8 cellular contexts compared by ENCODE assay signal in genomic region chr14:35683688-35684087, GRCh38.
DNase-seq lines count a peak whose midpoint lies in the region; ATAC-seq, FAIRE-seq and TF ChIP-seq lines count a peak whose summit lies in the region.
"Not testable (repeated sequence)": the region's sequence is repeated elsewhere in the genome, so short reads cannot be mapped to it uniquely, and the experiment has no call there.

No MANE protein-coding gene starts in this region.

- not testable (repeated sequence) for H2AFZ ChIP-seq in GM12878 (ENCODE audit: control insufficient read depth, low read depth, low read length)

- TF ChIP-seq POLR2A in GM12878 (IDR thresholded peaks at IDR 0.05; ENCODE audit: low read depth, low read length) = not testable (repeated sequence)

- not testable (repeated sequence) for H3K36me3 ChIP-seq in GM12878 (ENCODE audit: control insufficient read depth in 2 of 2, insufficient read depth in 2 of 2, low read length in 1 of 2)

- TF ChIP-seq CTCF in GM12878 (IDR thresholded peaks at IDR 0.05 in 2 of 3, conservative IDR thresholded peaks at IDR 0.05 in 1 of 3; ENCODE audit: control insufficient read depth in 2 of 3, extremely low read depth in 1 of 3, insufficient read depth in 1 of 3, low read depth in 3 of 3, low read length in 3 of 3) = not testable (repeated sequence)

- RAD21 ChIA-PET in GM12878 (lab: Charles Lee; ENCODE audit: unreplicated experiment) = interaction anchor here (0.8 to 4.4 kb wide), 2 partner anchors 268 to 543 kb away, joined by 3 to 32 read pairs; no protein-coding TSS in a partner anchor

- intact Hi-C loops in GM12878 (cut with micrococcal nuclease; ENCODE audit: unreplicated experiment) = loop anchor here (10.0 kb wide), 1 partner anchor 149 kb away; the partner anchor contains the start of gene INSM2

- not testable (repeated sequence) for H3K27ac ChIP-seq in GM12878 (ENCODE audit: control insufficient read depth, insufficient read depth)

- not testable (repeated sequence) for H3K27me3 ChIP-seq in GM12878 (replicated peaks in 1 of 2; ENCODE audit: control insufficient read depth in 2 of 2, insufficient read depth in 2 of 2, low read length in 1 of 2)

- not testable (repeated sequence) for TF ChIP-seq RAD21 in GM12878 (IDR thresholded peaks at IDR 0.05; ENCODE audit: insufficient read depth, low read depth, low read length)

- H4K20me1 ChIP-seq in GM12878 (ENCODE audit: control insufficient read depth, insufficient read depth) = not testable (repeated sequence)

- not testable (repeated sequence) for H3K9ac ChIP-seq in GM12878 (ENCODE audit: control insufficient read depth, insufficient read depth, low read length)

- not testable (repeated sequence) for H3K79me2 ChIP-seq in GM12878 (ENCODE audit: control insufficient read depth, insufficient read depth, low read length)

- ATAC-seq in GM18502 (IDR thresholded peaks at IDR 0.05; ENCODE audit: poor library complexity, unreplicated experiment) (peak; percentile 67), GM18870 (IDR thresholded peaks at IDR 0.05; ENCODE audit: unreplicated experiment) (peak; percentile 68), GM19372 (IDR thresholded peaks at IDR 0.05; ENCODE audit: low read depth, unreplicated experiment) (peak; percentile 56), GM21529 (IDR thresholded peaks at IDR 0.05; ENCODE audit: unreplicated experiment) (peak; percentile 75), HG02798 (IDR thresholded peaks at IDR 0.05; ENCODE audit: poor library complexity, unreplicated experiment) (peak; percentile 38), HG03095 (IDR thresholded peaks at IDR 0.05; ENCODE audit: unreplicated experiment) (peak; percentile 70), HG03469 (IDR thresholded peaks at IDR 0.05; ENCODE audit: unreplicated experiment) (peak; percentile 59), GM12878 (peak; percentile 74)

- not testable (repeated sequence) for TF ChIP-seq EP300 in GM12878 (IDR thresholded peaks at IDR 0.05; ENCODE audit: borderline replicate concordance in 1 of 2, control insufficient read depth in 1 of 2, low read depth in 2 of 2, low read length in 2 of 2)

- H3K4me1 ChIP-seq in GM12878 (ENCODE audit: control insufficient read depth, insufficient read depth, low read length) = peaks cover 14% of the 10 kb centered on the region; the same call in 1 of the 2 replicates

- not testable (repeated sequence) for H3K4me3 ChIP-seq in GM12878

- not testable (repeated sequence) for H3K4me2 ChIP-seq in GM12878 (ENCODE audit: control insufficient read depth, insufficient read depth)

- POLR2A ChIA-PET in GM12878 (lab: Charles Lee) = not testable (repeated sequence)

- WGBS in GM12878 (ENCODE audit: insufficient coverage, insufficient replicate concordance, low lambda C conversion rate, missing lambda C conversion rate) = 79% methylated on average over 4 of the region's 4 CpGs

- not testable (repeated sequence) for DNase-seq in GM12878 (ENCODE audit: low read depth, low spot score)

- in situ Hi-C loops in GM12878 (cut with MboI) = loop anchor here (25.0 kb wide), 1 partner anchor 246 kb away; no protein-coding TSS in a partner anchor

- BruUV-seq in GM12878 (replicated peaks; lab: Mats Ljungman, UMichigan) = not testable (repeated sequence)

- FAIRE-seq in GM12878 (lab: Jason Lieb, UNC) = peak; percentile 92

- H3K9me3 ChIP-seq in GM12878 (replicated peaks; ENCODE audit: control insufficient read depth, insufficient read depth, low read length) = not testable (repeated sequence)

- CTCF ChIA-PET in GM12878 (lab: Yijun Ruan, JAX) = interaction anchor here (0.7 to 6.7 kb wide), 7 partner anchors 135 to 1010 kb away, joined by 3 to 41 read pairs (median 4); no protein-coding TSS in a partner anchor

- SMC1A ChIA-PET in GM12878 (lab: Charles Lee; ENCODE audit: uncharacterized antibody, unreplicated experiment) = interaction anchor here (0.9 to 5.6 kb wide), 3 partner anchors 10 to 267 kb away, joined by 3 to 25 read pairs (median 4); no protein-coding TSS in a partner anchor
